ENCODE assay signal across 29 cellular contexts in genomic region chr12:132595183-132595582, GRCh38. TPM values are rescaled to one million over a fixed set of nuclear protein-coding genes. Genes with fewer than 3 reads are reported as not detected.
"Had no signal": no experiment of that assay in that cellular context is flagged by ENCODE, and none has a peak within 500 bp of the region (broad histone marks: within the 10 kb centered on the region; RNA-seq: fewer than 3 reads in every experiment).

No MANE protein-coding gene starts in this region.

- H3K4me2 ChIP-seq: hepatocyte, neural progenitor cell had no signal

- H3K36me3 ChIP-seq: lower lobe of right lung, neural progenitor cell, ovary, right atrium auricular region, sigmoid colon, spleen, suprapubic skin, thoracic aorta, tibial artery, uterus had no signal

- FAIRE-seq: small intestine had no signal

- H2AFZ ChIP-seq: hepatocyte, neural progenitor cell had no signal

- H3K27ac Mint-ChIP-seq: naive B cell; natural killer cell; nephron progenitor cell; neural progenitor cell; progenitor cell of endocrine pancreas; stimulated activated effector memory CD8-positive, alpha-beta T cell treated with anti-CD3 and anti-CD28 coated beads, Interleukin-12 subunit alpha, Interleukin-12 subunit beta, amount 100 ng/mL, for 72 hours; stimulated activated naive CD8-positive, alpha-beta T cell treated with anti-CD3 and anti-CD28 coated beads, Interleukin-15, Interleukin-2, amounts not matched to agents 100 ng/mL and 50 ng/mL, for 24 hours had no signal

- ATAC-seq: natural killer cell; stimulated activated effector memory CD8-positive, alpha-beta T cell treated with anti-CD3 and anti-CD28 coated beads, Interleukin-12 subunit alpha, Interleukin-12 subunit beta, amount 100 ng/mL, for 72 hours had no signal

- H3K27me3 ChIP-seq: ovary, right atrium auricular region, uterus had no signal

- H3K4me1 ChIP-seq: neural progenitor cell, uterus had no signal

- H3K36me3 Mint-ChIP-seq: naive B cell, natural killer cell, neural progenitor cell had no signal

- H3K9me3 Mint-ChIP-seq: stimulated activated effector memory CD8-positive, alpha-beta T cell treated with anti-CD3 and anti-CD28 coated beads, Interleukin-12 subunit alpha, Interleukin-12 subunit beta, amount 100 ng/mL, for 72 hours; stimulated activated naive CD8-positive, alpha-beta T cell treated with anti-CD3 and anti-CD28 coated beads, Interleukin-15, Interleukin-2, amounts not matched to agents 100 ng/mL and 50 ng/mL, for 24 hours had no signal

- H3K4me3 ChIP-seq: hepatocyte, lower lobe of right lung, neural progenitor cell, ovary, right atrium auricular region, sigmoid colon, spleen, suprapubic skin, thoracic aorta, tibial artery, uterus had no signal

- H3K9ac ChIP-seq: neural progenitor cell had no signal

- H3K27ac ChIP-seq: hepatocyte, lower lobe of right lung, neural progenitor cell, ovary, right atrium auricular region, spleen, suprapubic skin, thoracic aorta, tibial artery, uterus had no signal

- H3K4me3 Mint-ChIP-seq: natural killer cell; nephron progenitor cell; neural progenitor cell; stimulated activated effector memory CD8-positive, alpha-beta T cell treated with anti-CD3 and anti-CD28 coated beads, Interleukin-12 subunit alpha, Interleukin-12 subunit beta, amount 100 ng/mL, for 72 hours; stimulated activated naive CD8-positive, alpha-beta T cell treated with anti-CD3 and anti-CD28 coated beads, Interleukin-15, Interleukin-2, amounts not matched to agents 100 ng/mL and 50 ng/mL, for 24 hours had no signal

- H3K79me2 ChIP-seq: hepatocyte had no signal

- DNase-seq: lower lobe of right lung; mammary epithelial cell; naive B cell; natural killer cell; nephron progenitor cell; ovary; sigmoid colon; small intestine; spleen; stimulated activated CD4-positive, alpha-beta T cell treated with anti-CD3 and anti-CD28 coated beads, Interleukin-4, amount 100 ng/mL, for 24 hours; stimulated activated naive CD4-positive, alpha-beta T cell; tibial artery; uterus had no signal

- H3K9me3 ChIP-seq: lower lobe of right lung, ovary, right atrium auricular region, sigmoid colon, spleen, suprapubic skin, thoracic aorta, tibial artery, uterus had no signal

RNA-seq across cellular contexts. Expression of gene LRCOL1, which starts 15.2 kb away (rescaled TPM):
- total RNA-seq: hepatocyte, kidney epithelial cell, mammary epithelial cell, mononuclear cell, natural killer cell, omental fat pad, progenitor cell of endocrine pancreas, pulmonary artery endothelial cell, right atrium auricular region, suprapubic skin, thoracic aorta, ureter had no signal
- polyA plus RNA-seq: mammary epithelial cell had no signal

RNA-seq across cellular contexts. Expression of gene P2RX2, which starts 23.4 kb away (rescaled TPM):
- total RNA-seq: hepatocyte, kidney epithelial cell, liver, mammary epithelial cell, natural killer cell, pulmonary artery endothelial cell, renal cortical epithelial cell, right atrium auricular region, subcutaneous adipose tissue, suprapubic skin, thoracic aorta, uterus had no signal
- polyA plus RNA-seq: hepatocyte, liver, mammary epithelial cell had no signal
